11 cellular contexts compared by ENCODE assay signal in the genomic region with DNA sequence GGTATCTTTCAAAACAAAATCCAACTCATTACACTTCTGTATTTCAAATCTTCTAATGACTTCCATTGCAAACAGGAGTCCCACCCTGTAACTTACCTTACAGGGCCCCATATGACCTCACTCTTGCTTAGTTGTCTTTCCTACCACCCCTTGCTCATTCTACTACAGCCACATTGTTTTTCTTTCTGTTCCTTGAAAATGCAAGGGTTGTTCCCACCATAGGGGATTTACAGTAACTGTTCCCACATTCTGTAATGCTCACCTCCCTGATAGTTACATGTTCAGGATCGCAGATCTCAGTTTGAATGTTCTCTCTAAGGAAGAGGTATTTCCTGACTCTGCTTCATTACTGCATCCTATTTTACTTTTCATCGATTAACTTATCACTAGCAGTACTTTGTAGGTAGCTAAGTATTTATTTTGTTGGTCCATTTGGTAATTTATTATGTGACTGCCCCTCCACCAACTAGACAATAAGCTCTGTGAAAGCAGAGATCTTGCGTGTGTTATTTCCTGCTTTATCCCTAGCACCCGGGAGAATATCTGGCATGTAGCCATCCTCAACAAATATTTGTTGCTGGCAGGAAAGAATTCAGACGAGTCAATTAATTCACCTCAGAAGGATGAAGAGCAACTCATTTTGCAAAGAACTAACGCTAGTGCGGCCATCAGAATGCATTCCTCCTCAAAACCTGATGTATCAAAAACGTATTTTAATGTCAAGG. TPM values are rescaled to one million over a fixed set of nuclear protein-coding genes. Genes with fewer than 3 reads are reported as not detected.
DNase-seq lines count a peak whose midpoint lies in the region; ATAC-seq, FAIRE-seq and TF ChIP-seq lines count a peak whose summit lies in the region.
"Had no signal": no experiment of that assay in that cellular context is flagged by ENCODE, and none has a peak within 500 bp of the region (broad histone marks: within the 10 kb centered on the region; RNA-seq: fewer than 3 reads in every experiment).

No MANE protein-coding gene starts in this region.

- POLR2A ChIA-PET in endothelial cell of umbilical vein (lab: Charles Lee), result no interaction called here

- dilution Hi-C loops in endothelial cell of umbilical vein (cut with MboI; ENCODE audit: extremely low pct_ligation_motif_present, low sequenced_read_pairs), result no loop called here

- peak; percentile 27 for DNase-seq in G401 (ENCODE audit: low spot score)
- peak; percentile 7 to 43 for DNase-seq in NCI-H446 (lab: John Stamatoyannopoulos, UW)
- DNase-seq in endothelial cell of umbilical vein (ENCODE audit: low read depth, low spot score), result peak; percentile 82
- DNase-seq in myocyte (ENCODE audit: low read depth), result peak; percentile 11
- DNase-seq: CD8-positive, alpha-beta T cell; effector CD8-positive, alpha-beta T cell; immature natural killer cell had no signal

- in situ Hi-C loops in G401 (cut with HindIII; ENCODE audit: low sequenced_read_pairs), result no loop called here

- no peaks in the 10 kb centered on the region for H3K36me3 ChIP-seq in endothelial cell of umbilical vein (ENCODE audit: control insufficient read depth in 2 of 2, extremely low read depth in 1 of 2, insufficient read depth in 2 of 2, low read length in 2 of 2)

- CTCF ChIA-PET in endothelial cell of umbilical vein (lab: Charles Lee), result interaction anchor here (0.9 to 1.1 kb wide), 3 partner anchors 25 to 97 kb away, joined by 3 to 5 read pairs (median 3); no protein-coding TSS in a partner anchor

- peaks cover 4% of the 10 kb centered on the region for H3K4me1 ChIP-seq in endothelial cell of umbilical vein (ENCODE audit: control insufficient read depth, extremely low read depth, insufficient read depth, low read length)

- no peak for TF ChIP-seq CTCF in endothelial cell of umbilical vein (IDR thresholded peaks at IDR 0.05; ENCODE audit: extremely low read depth in 1 of 2, insufficient read depth in 1 of 2, low read depth in 1 of 2, low read length in 2 of 2)

- H3K9me1 ChIP-seq in endothelial cell of umbilical vein (replicated peaks; ENCODE audit: control insufficient read depth, extremely low read depth, insufficient read depth, low read length), result no peaks in the 10 kb centered on the region

- BruUV-seq in endothelial cell of umbilical vein (replicated peaks; lab: Mats Ljungman, UMichigan), result no TSS peak

- no peaks in the 10 kb centered on the region for H3K27me3 ChIP-seq in endothelial cell of umbilical vein (ENCODE audit: control insufficient read depth in 2 of 2, insufficient read depth in 2 of 2, low read length in 2 of 2)

- no peak overlapping the region for H3K9ac ChIP-seq in endothelial cell of umbilical vein (replicated peaks; ENCODE audit: extremely low read depth, insufficient read depth, low read length)

- TF ChIP-seq POLR2A in endothelial cell of umbilical vein (IDR thresholded peaks at IDR 0.05; ENCODE audit: low read depth, low read length), result no peak

- H3K27ac ChIP-seq in endothelial cell of umbilical vein (ENCODE audit: insufficient read depth, low read depth, low read length), result no peak overlapping the region

- H3K9me3 ChIP-seq in endothelial cell of umbilical vein (replicated peaks; ENCODE audit: control insufficient read depth, insufficient read depth, low read length), result no peaks in the 10 kb centered on the region

- H3K79me2 ChIP-seq in endothelial cell of umbilical vein (ENCODE audit: control insufficient read depth, insufficient read depth, low read length), result no peaks in the 10 kb centered on the region

- no peak overlapping the region for H3K4me2 ChIP-seq in endothelial cell of umbilical vein (ENCODE audit: insufficient read depth, low read length)

- no peak for ATAC-seq in GM21717 (IDR thresholded peaks at IDR 0.05; ENCODE audit: unreplicated experiment)
- ATAC-seq in GM19467 (IDR thresholded peaks at IDR 0.05; ENCODE audit: unreplicated experiment), result no peak
- no peak for ATAC-seq in HG02798 (IDR thresholded peaks at IDR 0.05; ENCODE audit: poor library complexity, unreplicated experiment)
- ATAC-seq in GM18502 (IDR thresholded peaks at IDR 0.05; ENCODE audit: poor library complexity, unreplicated experiment), result no peak
- ATAC-seq: CD8-positive, alpha-beta T cell had no signal

- no peak for FAIRE-seq in endothelial cell of umbilical vein (lab: Jason Lieb, UNC)

- no peak overlapping the region for H2AFZ ChIP-seq in endothelial cell of umbilical vein (ENCODE audit: low read depth, low read length)

- H4K20me1 ChIP-seq in endothelial cell of umbilical vein (replicated peaks; ENCODE audit: control insufficient read depth, extremely low read depth, insufficient read depth, low read length), result no peaks in the 10 kb centered on the region

- no peak overlapping the region for H3K4me3 ChIP-seq in endothelial cell of umbilical vein (replicated peaks in 1 of 3; ENCODE audit: insufficient read depth in 1 of 3, low read depth in 1 of 3, low read length in 3 of 3)

- intact Hi-C loops in endothelial cell of umbilical vein (cut with micrococcal nuclease), result loop anchor here (1.0 kb wide), 1 partner anchor 152 kb away; no protein-coding TSS in a partner anchor

TF ChIP-seq in endothelial cell of umbilical vein, 7 proteins besides CTCF, POLR2A, EP300 and RAD21:
- TF ChIP-seq MYC (IDR thresholded peaks at IDR 0.05; ENCODE audit: low read depth, low read length), result no peak
- no peak for TF ChIP-seq JUN (IDR thresholded peaks at IDR 0.05; ENCODE audit: borderline replicate concordance, insufficient read depth, insufficient read length, low read depth)
- no peak for TF ChIP-seq GATA2 (IDR thresholded peaks at IDR 0.05; ENCODE audit: insufficient read depth, insufficient read length, low read depth, low read length)
- no peak for TF ChIP-seq EZH2 (IDR thresholded peaks at IDR 0.05; ENCODE audit: borderline replicate concordance, low read depth, low read length, severe bottlenecking)
- no peak for TF ChIP-seq POLR2AphosphoS5 (IDR thresholded peaks at IDR 0.05; ENCODE audit: insufficient read depth, low read depth, low read length)
- TF ChIP-seq FOS (IDR thresholded peaks at IDR 0.05; ENCODE audit: borderline replicate concordance, insufficient read depth, low read length), result no peak
- TF ChIP-seq, protein P1, sequence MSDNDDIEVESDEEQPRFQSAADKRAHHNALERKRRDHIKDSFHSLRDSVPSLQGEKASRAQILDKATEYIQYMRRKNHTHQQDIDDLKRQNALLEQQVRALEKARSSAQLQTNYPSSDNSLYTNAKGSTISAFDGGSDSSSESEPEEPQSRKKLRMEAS (IDR thresholded peaks at IDR 0.05; ENCODE audit: insufficient read depth, insufficient read length), result no peak

RNA-seq across cellular contexts. Expression of a gene that starts 21.4 kb away (rescaled TPM):
- not detected in 2 replicates for total RNA-seq in G401 (2014; rRNA removed; shearing (Covaris generic))
- total RNA-seq in endothelial cell of umbilical vein (not detected in 2 replicates), myocyte (not detected in 2 replicates)
- polyA plus RNA-seq in endothelial cell of umbilical vein, result not detected in 2 replicates
- polyA plus RNA-seq in endothelial cell of umbilical vein (2011; cell fraction: cytosol; rRNA removed), result not detected in 2 replicates
- polyA plus RNA-seq in endothelial cell of umbilical vein (2011; cell fraction: nucleus; rRNA removed), result not detected in 2 replicates
- not detected in 2 replicates for polyA plus RNA-seq in endothelial cell of umbilical vein (2012)
- polyA minus RNA-seq in endothelial cell of umbilical vein, result not detected in 2 replicates
- 3.3 TPM for polyA minus RNA-seq in endothelial cell of umbilical vein (2011; cell fraction: cytosol; rRNA and poly(A)+ RNA removed)
- polyA minus RNA-seq in endothelial cell of umbilical vein (2011; cell fraction: nucleus; rRNA and poly(A)+ RNA removed), result not detected in 2 replicates
- polyA plus RNA-seq in myocyte (2012), result 0.08 TPM
- total RNA-seq: CD8-positive, alpha-beta T cell had no signal

Comparison
In these comparisons a context has a peak if more than half of its experiments do, and no peak if none do; other contexts are left out.
1. DNase-seq: peak in every context shown above with its lines; median percentile 82 in endothelial cell of umbilical vein; 27 in G401; 25 in NCI-H446; 11 in myocyte.